In the genomic region with DNA sequence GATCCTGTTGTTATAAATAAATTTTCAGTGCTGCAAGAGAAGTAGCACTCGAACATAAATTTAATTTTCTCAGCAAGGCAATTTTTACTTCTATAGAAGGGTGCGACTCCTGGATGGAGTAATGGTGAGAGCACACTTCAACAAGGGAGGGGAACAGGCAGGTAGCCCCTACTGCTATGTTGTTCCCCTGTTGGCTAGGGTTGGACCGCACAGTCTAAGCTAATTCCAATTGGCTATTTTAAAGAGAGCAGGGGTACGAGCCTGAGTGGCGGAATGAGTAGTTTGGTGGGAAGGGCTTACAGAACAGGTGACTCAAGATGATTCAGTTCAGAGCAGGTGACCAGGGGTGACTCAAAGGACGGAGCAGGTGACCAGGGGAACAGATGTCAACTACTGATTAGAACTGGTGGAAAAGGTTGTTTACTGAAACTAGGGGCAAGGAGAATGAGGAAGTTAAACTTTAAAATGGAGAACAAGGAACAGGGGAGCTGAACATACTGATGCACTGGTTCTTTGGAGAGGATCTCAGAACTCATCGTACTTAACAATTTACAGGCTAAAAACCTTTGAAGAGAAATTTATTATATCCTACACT, we compare ENCODE assay signal across 7 cellular contexts.
DNase-seq lines count a peak whose midpoint lies in the region; ATAC-seq, FAIRE-seq and TF ChIP-seq lines count a peak whose summit lies in the region.
"Not testable (repeated sequence)": the region's sequence is repeated elsewhere in the genome, so short reads cannot be mapped to it uniquely, and the experiment has no call there.

No MANE protein-coding gene starts in this region.

- H3K36me3 ChIP-seq in DOHH2 (ENCODE audit: control insufficient read depth, low read length) (peaks cover 64% of the 10 kb centered on the region), K562 (ENCODE audit: control insufficient read depth, insufficient read depth, low read length) (peaks cover 45% of the 10 kb centered on the region)
- H3K36me3 ChIP-seq in hepatocyte (replicated peaks; ENCODE audit: insufficient read depth, low read depth); trophoblast cell (ENCODE audit: control insufficient read depth in 1 of 2, insufficient read depth in 2 of 2, low read length in 2 of 2): not testable (repeated sequence)

- WGBS in K562 (ENCODE audit: insufficient coverage, low coverage, missing lambda C conversion rate), result 68% methylated on average over 7 of the region's 7 CpGs
- WGBS in hepatocyte (ENCODE audit: low lambda C conversion rate, missing lambda C conversion rate), result 84% methylated on average over 7 of the region's 7 CpGs
- no CpG with 5 or more reads among the region's 7 CpGs for WGBS in trophoblast cell (ENCODE audit: extremely low coverage, insufficient coverage, insufficient read length)

- TF ChIP-seq POLR2A in K562 (conservative IDR thresholded peaks at IDR 0.05), result not testable (repeated sequence)

- not testable (repeated sequence) for H2BK120ac ChIP-seq in trophoblast cell (ENCODE audit: insufficient read depth, low read length, poor library complexity)

- H4K8ac ChIP-seq in trophoblast cell (ENCODE audit: low read depth, low read length), result not testable (repeated sequence)

- H3K4me3 ChIP-seq in DOHH2 (ENCODE audit: low read length); K562; hepatocyte; trophoblast cell (ENCODE audit: low read depth, low read length): not testable (repeated sequence)

- H3K9me2 ChIP-seq in DOHH2 (replicated peaks; ENCODE audit: control insufficient read depth, low read length); hepatocyte (replicated peaks; ENCODE audit: insufficient read depth): not testable (repeated sequence)

- H3K79me2 ChIP-seq in DOHH2 (ENCODE audit: control insufficient read depth, low read length) (peaks cover 13% of the 10 kb centered on the region), K562 (ENCODE audit: control insufficient read depth, insufficient read depth, low read length) (peaks cover 47% of the 10 kb centered on the region), hepatocyte (peaks cover 57% of the 10 kb centered on the region)
- H3K79me2 ChIP-seq in trophoblast cell (ENCODE audit: control insufficient read depth, insufficient read depth, low read length, poor library complexity), result not testable (repeated sequence)

- H3K18ac ChIP-seq in trophoblast cell (ENCODE audit: low read length), result not testable (repeated sequence)

- H4K20me1 ChIP-seq in DOHH2 (ENCODE audit: control insufficient read depth, insufficient read depth, low read depth, low read length); K562 (replicated peaks; ENCODE audit: control insufficient read depth, insufficient read depth, low read length); hepatocyte (ENCODE audit: insufficient read depth, poor library complexity, severe bottlenecking): not testable (repeated sequence)

- H4K91ac ChIP-seq in trophoblast cell (ENCODE audit: low read depth, low read length), result not testable (repeated sequence)

- H3K4me1 ChIP-seq in DOHH2 (ENCODE audit: control insufficient read depth, low read length) (peaks cover 17% of the 10 kb centered on the region), K562 (replicated peaks in 1 of 2; ENCODE audit: control insufficient read depth in 2 of 2, insufficient read depth in 2 of 2, low read length in 2 of 2) (peaks cover 0 to 22% of the 10 kb centered on the region in 2 experiments; a peak in 4 of 5 replicates), hepatocyte (ENCODE audit: insufficient read depth) (peaks cover 11% of the 10 kb centered on the region)
- H3K4me1 ChIP-seq in trophoblast cell (ENCODE audit: control insufficient read depth in 1 of 2, insufficient read depth in 2 of 2, low read length in 2 of 2), result not testable (repeated sequence)

- H2AFZ ChIP-seq in K562 (ENCODE audit: low read depth, low read length); hepatocyte; trophoblast cell (ENCODE audit: insufficient read depth, low read length, poor library complexity): not testable (repeated sequence)

- BruUV-seq in K562 (replicated peaks; lab: Mats Ljungman, UMichigan), result not testable (repeated sequence)

- FAIRE-seq in K562 (lab: Jason Lieb, UNC), result peak; percentile 35

- not testable (repeated sequence) for H3K4ac ChIP-seq in trophoblast cell (ENCODE audit: low read depth, low read length)

- not testable (repeated sequence) for H3K23ac ChIP-seq in trophoblast cell (ENCODE audit: low read length)

- in situ Hi-C loops in K562 (cut with MboI), result not testable (repeated sequence)

- H3K9ac ChIP-seq in K562 (ENCODE audit: insufficient read depth in 1 of 2, low read depth in 2 of 2, low read length in 2 of 2); trophoblast cell (ENCODE audit: low read length): not testable (repeated sequence)

- H3K79me1 ChIP-seq in trophoblast cell (ENCODE audit: low read length), result not testable (repeated sequence)

- H3K27me3 ChIP-seq in DOHH2 (ENCODE audit: control insufficient read depth, low read length); K562 (ENCODE audit: control insufficient read depth in 2 of 2, insufficient read depth in 2 of 2, low read length in 2 of 2); hepatocyte; trophoblast cell (ENCODE audit: insufficient read depth, low read length): not testable (repeated sequence)

- TF ChIP-seq RAD21 in K562 (CRISPR knock-in tag; conservative IDR thresholded peaks at IDR 0.05 in 1 of 2, IDR thresholded peaks at IDR 0.05 in 1 of 2), result not testable (repeated sequence)

- TF ChIP-seq CTCF in DOHH2 (IDR thresholded peaks at IDR 0.05; ENCODE audit: low read depth, low read length, poor library complexity, severe bottlenecking); K562 (IDR thresholded peaks at IDR 0.05 in 2 of 3, conservative IDR thresholded peaks at IDR 0.05 in 1 of 3; ENCODE audit: insufficient read depth in 2 of 3, low read depth in 1 of 3, low read length in 3 of 3); hepatocyte (IDR thresholded peaks at IDR 0.05; ENCODE audit: poor library complexity): not testable (repeated sequence)

- TF ChIP-seq EP300 in K562 (IDR thresholded peaks at IDR 0.05; ENCODE audit: low read length), result peak; percentile 90

- not testable (repeated sequence) for H2AK5ac ChIP-seq in trophoblast cell (ENCODE audit: low read length)

- H3K9me1 ChIP-seq in K562 (ENCODE audit: control insufficient read depth, insufficient read depth, low read length), result not testable (repeated sequence)

- peak overlapping the region; percentile 21 for H3K27ac ChIP-seq in DOHH2 (ENCODE audit: low read depth, low read length)
- peak overlapping the region; percentile 55; the same call in 2 of the 3 replicates for H3K27ac ChIP-seq in K562 (ENCODE audit: extremely low read depth, low read depth, low read length)
- peak overlapping the region; percentile 96 for H3K27ac ChIP-seq in hepatocyte
- not testable (repeated sequence) for H3K27ac ChIP-seq in trophoblast cell (ENCODE audit: low read depth, low read length)

- peak; percentile 68 to 80 for DNase-seq in Kasumi-1 (lab: John Stamatoyannopoulos, UW)
- peak; percentile 5 for DNase-seq in NOMO-1 treated with DMSO at 0.1 percent for 48 hours (lab: John Stamatoyannopoulos, UW; ENCODE audit: unreplicated experiment)
- DNase-seq in SKM-1 (lab: John Stamatoyannopoulos, UW; ENCODE audit: unreplicated experiment), result peak; percentile 52
- DNase-seq in K562 (ENCODE audit: extremely low read depth in 1 of 4, low spot score in 3 of 4), result peak; percentile 39 to 81 (median 52)
- DNase-seq in hepatocyte (ENCODE audit: low spot score), result peak; percentile 82
- DNase-seq in trophoblast cell, result peak; percentile 41 to 61

- intact Hi-C loops in K562 (cut with micrococcal nuclease), result loop anchor here (1.0 to 2.0 kb wide), 2 partner anchors 15 to 1229 kb away; no protein-coding TSS in a partner anchor

- peaks cover 20% of the 10 kb centered on the region; the same call in 1 of the 2 replicates for H3K9me3 ChIP-seq in DOHH2 (ENCODE audit: control insufficient read depth, insufficient read depth, low read length)
- H3K9me3 ChIP-seq in K562 (replicated peaks; ENCODE audit: control insufficient read depth, insufficient read depth, low read depth, low read length), result peaks cover 14% of the 10 kb centered on the region
- not testable (repeated sequence) for H3K9me3 ChIP-seq in hepatocyte (ENCODE audit: low read depth); trophoblast cell (ENCODE audit: insufficient read depth, low read depth, low read length)

- POLR2A ChIA-PET in K562 (lab: Yijun Ruan, JAX), result interaction anchor here (0.6 to 1.7 kb wide), 7 partner anchors 14 to 209 kb away, joined by 3 to 6 read pairs (median 3); no protein-coding TSS in a partner anchor

- CTCF ChIA-PET in K562 (lab: Yijun Ruan, JAX; ENCODE audit: low intra/inter-chr PET ratio), result not testable (repeated sequence)

- peak overlapping the region; percentile 13; the same call in 1 of the 2 replicates for H3K4me2 ChIP-seq in DOHH2 (ENCODE audit: low read length)
- not testable (repeated sequence) for H3K4me2 ChIP-seq in K562 (ENCODE audit: insufficient read depth, low read length); trophoblast cell (ENCODE audit: low read length)
- H3K4me2 ChIP-seq in hepatocyte, result peak overlapping the region; percentile 61

- not testable (repeated sequence) for H3F3A ChIP-seq in DOHH2 (ENCODE audit: control insufficient read depth, insufficient read depth)

- ATAC-seq in K562, result peak; percentile 53

- H2BK5ac ChIP-seq in trophoblast cell (ENCODE audit: low read depth, low read length, poor library complexity), result peak overlapping the region; percentile 28

- H2BK12ac ChIP-seq in trophoblast cell (ENCODE audit: low read length), result not testable (repeated sequence)

- not testable (repeated sequence) for H4K12ac ChIP-seq in trophoblast cell (ENCODE audit: low read depth, low read length)

- H3K14ac ChIP-seq in trophoblast cell (ENCODE audit: low read length), result not testable (repeated sequence)

TF ChIP-seq in K562, 482 proteins besides CTCF, POLR2A, EP300 and RAD21 (continues in another document):
- peak; percentile 99 for TF ChIP-seq CTBP1 (IDR thresholded peaks at IDR 0.05; ENCODE audit: borderline replicate concordance)
- TF ChIP-seq NEUROD1 (IDR thresholded peaks at IDR 0.05; ENCODE audit: borderline replicate concordance, low read depth, low read length, partially characterized antibody), result peak; percentile 81
- peak; percentile 99 for TF ChIP-seq SMARCE1 (IDR thresholded peaks at IDR 0.05)
- TF ChIP-seq HDAC3 (IDR thresholded peaks at IDR 0.05; ENCODE audit: borderline replicate concordance, partially characterized antibody), result peak; percentile 46
- peak; percentile 42; the same call in 1 of the 2 replicates for TF ChIP-seq FOXJ3 (CRISPR knock-in tag; IDR thresholded peaks at IDR 0.05)
- peak; percentile 75 for TF ChIP-seq ELF1 (tag; IDR thresholded peaks at IDR 0.05)
- TF ChIP-seq SMARCA4 (IDR thresholded peaks at IDR 0.05), result peak; percentile 96

Comparison
In these comparisons a context has a peak if more than half of its experiments do, and no peak if none do; other contexts are left out.
1. DNase-seq: peak in every context shown above with its lines; median percentile 82 in hepatocyte; 74 in Kasumi-1; 52 in SKM-1; 52 in K562; 51 in trophoblast cell; 5 in NOMO-1 treated with DMSO at 0.1 percent for 48 hours.